8 cellular contexts compared by ENCODE assay signal in the genomic region with DNA sequence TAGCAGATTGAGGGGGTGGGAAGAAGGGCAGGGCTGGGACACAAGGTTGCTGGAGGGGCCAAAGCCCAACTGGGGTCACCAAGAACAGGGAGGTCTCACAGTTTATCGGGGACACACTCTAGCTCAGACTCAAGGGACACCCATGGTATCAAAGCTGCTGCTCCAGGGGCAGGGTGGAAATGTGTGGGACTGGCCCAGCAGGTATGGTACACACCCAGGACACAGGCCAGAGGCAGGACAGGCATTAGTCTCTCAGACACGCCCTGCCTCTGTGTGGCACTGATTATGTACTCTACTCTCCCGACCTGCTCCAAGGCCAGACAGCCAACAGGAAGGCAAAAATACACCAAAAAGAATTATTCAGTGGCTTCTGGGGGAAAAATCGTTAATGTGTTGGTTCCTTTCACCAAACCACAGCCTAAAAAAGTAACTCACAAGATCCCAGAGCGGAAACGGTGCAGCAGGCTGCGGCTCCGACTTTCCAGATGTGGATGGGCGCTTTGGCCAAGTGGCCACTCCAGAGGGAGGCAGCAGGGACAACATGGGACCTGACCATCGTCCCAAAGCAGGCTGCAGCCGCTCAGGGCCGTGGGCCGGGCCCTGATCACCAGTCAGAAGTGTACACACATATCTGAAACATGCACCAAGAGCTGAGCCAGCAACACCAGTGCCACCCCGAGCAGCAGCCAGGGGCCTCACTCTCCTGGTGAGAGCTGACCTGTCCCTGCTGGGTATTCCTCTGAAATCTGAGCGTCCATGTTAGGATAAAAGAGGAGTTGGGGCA. TPM values are rescaled to one million over a fixed set of nuclear protein-coding genes. Genes with fewer than 3 reads are reported as not detected.
DNase-seq lines count a peak whose midpoint lies in the region; ATAC-seq and FAIRE-seq lines count a peak whose summit lies in the region.

No MANE protein-coding gene starts in this region.

- POLR2A ChIA-PET in CD4-positive, alpha-beta memory T cell (lab: Charles Lee; ENCODE audit: partially characterized antibody): no interaction called here
- POLR2A ChIA-PET in naive thymus-derived CD8-positive, alpha-beta T cell (lab: Charles Lee): interaction anchor here (0.6 kb wide), 1 partner anchor 153 kb away, joined by 4 read pairs; no protein-coding TSS in a partner anchor

- peak overlapping the region; percentile 42 to 93 (median 83) for H3K27ac Mint-ChIP-seq in CD4-positive, alpha-beta memory T cell
- H3K27ac Mint-ChIP-seq in naive thymus-derived CD8-positive, alpha-beta T cell: peak overlapping the region; percentile 55 to 93 (median 84)

- CTCF ChIA-PET in CD4-positive, alpha-beta memory T cell (lab: Charles Lee; ENCODE audit: partially characterized antibody): no interaction called here

- H3K36me3 ChIP-seq in CD4-positive, alpha-beta memory T cell (ENCODE audit: insufficient read depth, low read length): peaks cover 21% of the 10 kb centered on the region

- ATAC-seq in naive thymus-derived CD8-positive, alpha-beta T cell: no peak
- no peak for ATAC-seq in GM18517 (IDR thresholded peaks at IDR 0.05; ENCODE audit: unreplicated experiment)
- ATAC-seq in GM18511 (IDR thresholded peaks at IDR 0.05; ENCODE audit: unreplicated experiment): no peak

- H3K4me1 Mint-ChIP-seq in CD4-positive, alpha-beta memory T cell: peaks cover 11 to 36% (median 26%) of the 10 kb centered on the region in 4 donors
- H3K4me1 Mint-ChIP-seq in naive thymus-derived CD8-positive, alpha-beta T cell: peaks cover 14 to 44% (median 29%) of the 10 kb centered on the region in 4 donors

- no peak overlapping the region for H3K4me3 ChIP-seq in CD4-positive, alpha-beta memory T cell (ENCODE audit: low read length in 2 of 2)

- peaks cover 31% of the 10 kb centered on the region for H3K4me1 ChIP-seq in CD4-positive, alpha-beta memory T cell (ENCODE audit: insufficient read depth, low read length)

- H3K9me3 Mint-ChIP-seq in CD4-positive, alpha-beta memory T cell: no peaks in the 10 kb centered on the region
- no peaks in the 10 kb centered on the region for H3K9me3 Mint-ChIP-seq in naive thymus-derived CD8-positive, alpha-beta T cell

- H3K27me3 Mint-ChIP-seq in CD4-positive, alpha-beta memory T cell: no peaks in the 10 kb centered on the region
- no peaks in the 10 kb centered on the region for H3K27me3 Mint-ChIP-seq in naive thymus-derived CD8-positive, alpha-beta T cell

- no peaks in the 10 kb centered on the region for H3K9me3 ChIP-seq in CD4-positive, alpha-beta memory T cell (ENCODE audit: control insufficient read depth in 1 of 2, low read length in 2 of 2)

- no peak overlapping the region for H3K27ac ChIP-seq in CD4-positive, alpha-beta memory T cell (ENCODE audit: low read depth, low read length)
- H3K27ac ChIP-seq in angular gyrus (ENCODE audit: low read depth, low read length): peak overlapping the region; percentile 76

- FAIRE-seq in HTR-8/SVneo (lab: Jason Lieb, UNC): peak; percentile 9

- peaks cover 8 to 28% of the 10 kb centered on the region in 2 donors for H3K36me3 Mint-ChIP-seq in CD4-positive, alpha-beta memory T cell
- peaks cover 0 to 17% (median 0%) of the 10 kb centered on the region in 3 donors for H3K36me3 Mint-ChIP-seq in naive thymus-derived CD8-positive, alpha-beta T cell

- H3K27me3 ChIP-seq in CD4-positive, alpha-beta memory T cell (ENCODE audit: insufficient read depth, low read length): no peaks in the 10 kb centered on the region

- DNase-seq in CD4-positive, alpha-beta memory T cell: no peak
- DNase-seq in HTR-8/SVneo (ENCODE audit: insufficient read length, low spot score) (no peak), nucleus accumbens (lab: John Stamatoyannopoulos, UW) (no peak), middle frontal gyrus (ENCODE audit: extremely low spot score, low spot score) (no peak)
- DNase-seq in naive thymus-derived CD8-positive, alpha-beta T cell: no peak

- intact Hi-C loops in CD4-positive, alpha-beta memory T cell (cut with micrococcal nuclease): loop anchor here (1.0 to 2.0 kb wide), 2 partner anchors 8 to 58 kb away; a partner anchor contains a TSS

- H3K4me3 Mint-ChIP-seq in CD4-positive, alpha-beta memory T cell: peak overlapping the region in 4 of 8 donors; percentile 25 to 93 (median 76)
- H3K4me3 Mint-ChIP-seq in naive thymus-derived CD8-positive, alpha-beta T cell: peak overlapping the region in 9 of 10 donors; percentile 24 to 93 (median 88)

RNA-seq across cellular contexts. Expression of a gene that starts 1.0 kb away (rescaled TPM):
- total RNA-seq in CD4-positive, alpha-beta memory T cell: 10 to 100 TPM; 87.8 to 91.9 TPM
- 10 to 100 TPM; 31.5 to 45.0 TPM for polyA plus RNA-seq in CD4-positive, alpha-beta memory T cell
- 10 to 100 TPM; 66.5 to 70.8 TPM for total RNA-seq in naive thymus-derived CD8-positive, alpha-beta T cell
- 10 to 100 TPM; 21.3 to 30.6 (median 25.6) TPM for polyA plus RNA-seq in naive thymus-derived CD8-positive, alpha-beta T cell

RNA-seq across cellular contexts. Expression of a gene that starts 7.8 kb away (rescaled TPM):
- total RNA-seq in CD4-positive, alpha-beta memory T cell: 10 to 100 TPM; 43.5 to 48.3 TPM
- polyA plus RNA-seq in CD4-positive, alpha-beta memory T cell: 10 to 100 TPM; 27.8 to 30.3 TPM
- total RNA-seq in naive thymus-derived CD8-positive, alpha-beta T cell: 10 to 100 TPM; 34.9 to 38.5 TPM
- polyA plus RNA-seq in naive thymus-derived CD8-positive, alpha-beta T cell: 10 to 100 TPM; 22.9 to 24.0 (median 23.7) TPM

RNA-seq across cellular contexts. Expression of a gene that starts 8.6 kb away (rescaled TPM):
- 10 to 100 TPM; 16.0 to 16.3 TPM for total RNA-seq in CD4-positive, alpha-beta memory T cell
- 1 to 10 TPM; 2.1 to 3.5 TPM for polyA plus RNA-seq in CD4-positive, alpha-beta memory T cell
- 10 to 100 TPM; 17.1 to 18.0 TPM for total RNA-seq in naive thymus-derived CD8-positive, alpha-beta T cell
- polyA plus RNA-seq in naive thymus-derived CD8-positive, alpha-beta T cell: 1 to 10 TPM; 1.2 to 2.5 (median 2.2) TPM

RNA-seq across cellular contexts. Expression of a gene that starts 16.9 kb away (rescaled TPM):
- under 1 TPM; 0.61 to 0.79 TPM for total RNA-seq in CD4-positive, alpha-beta memory T cell
- not detected for polyA plus RNA-seq in CD4-positive, alpha-beta memory T cell
- 1 to 10 TPM in 1 of 2 experiments, under 1 TPM in 1; 0.69 to 1.0 TPM for total RNA-seq in naive thymus-derived CD8-positive, alpha-beta T cell
- not detected for polyA plus RNA-seq in naive thymus-derived CD8-positive, alpha-beta T cell

RNA-seq across cellular contexts. Expression of a gene that starts 18.1 kb away (rescaled TPM):
- total RNA-seq in CD4-positive, alpha-beta memory T cell: 1 to 10 TPM in 1 of 2 experiments, under 1 TPM in 1; 0.64 to 1.1 TPM
- polyA plus RNA-seq in CD4-positive, alpha-beta memory T cell: 1 to 10 TPM in 1 of 2 donors, under 1 TPM in 1; 0.54 to 3.1 TPM
- total RNA-seq in naive thymus-derived CD8-positive, alpha-beta T cell: 1 to 10 TPM; 5.7 to 9.1 TPM
- 1 to 10 TPM; 2.9 to 4.8 (median 3.0) TPM for polyA plus RNA-seq in naive thymus-derived CD8-positive, alpha-beta T cell
